ENCODE assay signal across 16 cellular contexts in genomic region chr7:157220916-157221569, GRCh38.
DNase-seq lines count a peak whose midpoint lies in the region; ATAC-seq and TF ChIP-seq lines count a peak whose summit lies in the region.
"Had no signal": no experiment of that assay in that cellular context is flagged by ENCODE, and none has a peak within 500 bp of the region (broad histone marks: within the 10 kb centered on the region; RNA-seq: fewer than 3 reads in every experiment).

No MANE protein-coding gene starts in this region.

- peak overlapping the region; percentile 2 for H3K27ac Mint-ChIP-seq in activated CD4-positive, alpha-beta T cell treated with anti-CD3 and anti-CD28 coated beads, Interleukin-2, amount 10 ng/mL, durations not matched to agents 7 days and 5 days
- H3K27ac Mint-ChIP-seq in WTC11, result 0 out of 2 replicates have a peak overlapping the region, but pooled peaks have one; percentile 74
- H3K27ac Mint-ChIP-seq: B cell; CD4-positive, alpha-beta T cell had no signal

- peak overlapping the region in 1 of 2 experiments; percentile 41 for H3K23ac ChIP-seq in mesenchymal stem cell (ENCODE audit: low read length in 2 of 2)

- no peaks in the 10 kb centered on the region for H4K20me1 ChIP-seq in Karpas-422 (ENCODE audit: insufficient read depth, low read depth, low read length)

- H3K9ac ChIP-seq in mesenchymal stem cell (ENCODE audit: low read length), result no peak overlapping the region
- no peak overlapping the region for H3K9ac ChIP-seq in Karpas-422 (ENCODE audit: low read length)
- no peak overlapping the region for H3K9ac ChIP-seq in colonic mucosa (ENCODE audit: low read depth in 2 of 2, low read length in 2 of 2)
- H3K9ac ChIP-seq: GM23248 had no signal

- H3K4me3 ChIP-seq in mesenchymal stem cell (ENCODE audit: insufficient read depth in 1 of 2, low read depth in 1 of 2, low read length in 2 of 2) (no peak overlapping the region), Karpas-422 (ENCODE audit: low read length) (no peak overlapping the region), colonic mucosa (no peak overlapping the region)
- H3K4me3 ChIP-seq: GM23248 had no signal

- H2AFZ ChIP-seq in mesenchymal stem cell (ENCODE audit: low read depth, low read length), result no peak overlapping the region
- H2AFZ ChIP-seq in Karpas-422 (ENCODE audit: low read length), result no peak overlapping the region
- H2AFZ ChIP-seq: GM23248 had no signal

- WGBS in mesenchymal stem cell, result 97% methylated on average over 8 of the region's 8 CpGs

- TF ChIP-seq CTCF in WTC11 (IDR thresholded peaks at IDR 0.05), result no peak
- TF ChIP-seq CTCF in colonic mucosa (IDR thresholded peaks at IDR 0.05), result no peak

- H2AK5ac ChIP-seq in mesenchymal stem cell (ENCODE audit: low read length, severe bottlenecking), result no peak overlapping the region

- no peak overlapping the region for H2BK12ac ChIP-seq in mesenchymal stem cell (ENCODE audit: low read length in 2 of 2)

- no peak overlapping the region for H3K4me3 Mint-ChIP-seq in activated CD4-positive, alpha-beta T cell treated with anti-CD3 and anti-CD28 coated beads, Interleukin-2, amount 10 ng/mL, durations not matched to agents 7 days and 5 days
- H3K4me3 Mint-ChIP-seq in WTC11, result no peak overlapping the region
- H3K4me3 Mint-ChIP-seq: B cell; CD4-positive, alpha-beta T cell had no signal

- no peak overlapping the region for H3K14ac ChIP-seq in mesenchymal stem cell (ENCODE audit: low read length in 2 of 2)

- no peaks in the 10 kb centered on the region for H3K9me2 ChIP-seq in Karpas-422 (replicated peaks; ENCODE audit: insufficient read depth, low read length)

- H3K27me3 Mint-ChIP-seq in activated CD4-positive, alpha-beta T cell treated with anti-CD3 and anti-CD28 coated beads, Interleukin-2, amount 10 ng/mL, durations not matched to agents 7 days and 5 days, result no peaks in the 10 kb centered on the region
- H3K27me3 Mint-ChIP-seq in WTC11 (ENCODE audit: low read depth), result no peaks in the 10 kb centered on the region
- H3K27me3 Mint-ChIP-seq: B cell; CD4-positive, alpha-beta T cell had no signal

- H3K4me2 ChIP-seq in mesenchymal stem cell (ENCODE audit: low read length, poor library complexity, severe bottlenecking), result no peak overlapping the region
- no peak overlapping the region for H3K4me2 ChIP-seq in Karpas-422 (ENCODE audit: low read depth, low read length, poor library complexity, severe bottlenecking)

- H3K9me3 Mint-ChIP-seq in activated CD4-positive, alpha-beta T cell treated with anti-CD3 and anti-CD28 coated beads, Interleukin-2, amount 10 ng/mL, durations not matched to agents 7 days and 5 days, result no peaks in the 10 kb centered on the region
- no peaks in the 10 kb centered on the region for H3K9me3 Mint-ChIP-seq in WTC11
- H3K9me3 Mint-ChIP-seq: CD4-positive, alpha-beta T cell had no signal

- no peak overlapping the region for H4K8ac ChIP-seq in mesenchymal stem cell (ENCODE audit: low read length)

- H3K36me3 Mint-ChIP-seq in activated CD4-positive, alpha-beta T cell treated with anti-CD3 and anti-CD28 coated beads, Interleukin-2, amount 10 ng/mL, durations not matched to agents 7 days and 5 days (ENCODE audit: low read depth), result peaks cover 26% of the 10 kb centered on the region
- peaks cover 50% of the 10 kb centered on the region for H3K36me3 Mint-ChIP-seq in WTC11

- H3K4me1 ChIP-seq in mesenchymal stem cell (ENCODE audit: control insufficient read depth, insufficient read depth, low read depth, low read length) (peaks cover 4% of the 10 kb centered on the region), Karpas-422 (ENCODE audit: low read length) (peaks cover 7% of the 10 kb centered on the region; the same call in 1 of the 2 replicates), colonic mucosa (no peaks in the 10 kb centered on the region)

- H3K36me3 ChIP-seq in mesenchymal stem cell (ENCODE audit: control insufficient read depth in 1 of 2, insufficient read depth in 2 of 2, low read depth in 1 of 2, low read length in 2 of 2), result peaks cover 54 to 82% of the 10 kb centered on the region in 2 experiments
- peaks cover 43% of the 10 kb centered on the region; the same call in 1 of the 2 replicates for H3K36me3 ChIP-seq in Karpas-422 (ENCODE audit: insufficient read depth, low read length)
- no peaks in the 10 kb centered on the region for H3K36me3 ChIP-seq in colonic mucosa

- no peak overlapping the region for H3K18ac ChIP-seq in mesenchymal stem cell (ENCODE audit: low read depth in 1 of 2, low read length in 2 of 2)

- CTCF ChIA-PET in activated CD4-positive, alpha-beta T cell treated with anti-CD3 and anti-CD28 coated beads, Interleukin-2, amount 10 ng/mL, durations not matched to agents 7 days and 5 days (lab: Charles Lee), result interaction anchor here (0.7 kb wide), 1 partner anchor 1596 kb away, joined by 3 read pairs; no protein-coding TSS in a partner anchor
- CTCF ChIA-PET in WTC11 (lab: Charles Lee), result no interaction called here

- no peak overlapping the region for H2BK120ac ChIP-seq in mesenchymal stem cell (ENCODE audit: low read depth, low read length)

- POLR2A ChIA-PET in activated CD4-positive, alpha-beta T cell treated with anti-CD3 and anti-CD28 coated beads, Interleukin-2, amount 10 ng/mL, durations not matched to agents 7 days and 5 days (lab: Charles Lee), result no interaction called here
- POLR2A ChIA-PET in WTC11 (lab: Charles Lee), result no interaction called here

- H2BK5ac ChIP-seq in mesenchymal stem cell (ENCODE audit: low read depth, low read length, poor library complexity, severe bottlenecking), result no peak overlapping the region

- H3K9me3 ChIP-seq in mesenchymal stem cell (ENCODE audit: control insufficient read depth, low read length) (no peaks in the 10 kb centered on the region), Karpas-422 (ENCODE audit: low read length) (no peaks in the 10 kb centered on the region), colonic mucosa (no peaks in the 10 kb centered on the region)

- H2BK15ac ChIP-seq in mesenchymal stem cell (ENCODE audit: low read depth, poor library complexity, severe bottlenecking), result no peak overlapping the region

- H3K79me2 ChIP-seq in Karpas-422 (ENCODE audit: low read length), result peaks cover 1% of the 10 kb centered on the region

- peaks cover 2% of the 10 kb centered on the region for H3K4me1 Mint-ChIP-seq in activated CD4-positive, alpha-beta T cell treated with anti-CD3 and anti-CD28 coated beads, Interleukin-2, amount 10 ng/mL, durations not matched to agents 7 days and 5 days
- no peaks in the 10 kb centered on the region for H3K4me1 Mint-ChIP-seq in WTC11

- H3K79me1 ChIP-seq in mesenchymal stem cell (replicated peaks; ENCODE audit: low read length, poor library complexity, severe bottlenecking), result peaks cover 33% of the 10 kb centered on the region

- H3K27me3 ChIP-seq in mesenchymal stem cell (ENCODE audit: control insufficient read depth in 1 of 2, insufficient read depth in 1 of 2, low read length in 2 of 2), result no peaks in the 10 kb centered on the region
- H3K27me3 ChIP-seq in Karpas-422 (ENCODE audit: low read length), result no peaks in the 10 kb centered on the region
- H3K27me3 ChIP-seq in colonic mucosa, result no peaks in the 10 kb centered on the region

- ATAC-seq in WTC11, result no peak

- H3K27ac ChIP-seq in mesenchymal stem cell (ENCODE audit: low read length, poor library complexity, severe bottlenecking) (peak overlapping the region; percentile 4), Karpas-422 (ENCODE audit: low read length) (no peak overlapping the region), colonic mucosa (no peak overlapping the region)
- H3K27ac ChIP-seq: GM23248 had no signal

- no peak for DNase-seq in activated CD4-positive, alpha-beta T cell treated with anti-CD3 and anti-CD28 coated beads, Interleukin-2, amount 10 ng/mL, durations not matched to agents 7 days and 5 days
- DNase-seq in activated CD4-positive, alpha-beta T cell treated with anti-CD3 and anti-CD28 coated beads for 4 hours, result no peak
- DNase-seq in WTC11 (ENCODE audit: low spot score) (no peak), mesenchymal stem cell (no peak), superior temporal gyrus (ENCODE audit: extremely low spot score) (peak; percentile 27), NOMO-1 treated with dmso at 0.1 percent for 144 hours (lab: John Stamatoyannopoulos, UW; ENCODE audit: unreplicated experiment) (no peak), Karpas-422 (no peak), colonic mucosa (no peak)
- DNase-seq: 8988T; ACHN; Calu3; CD4-positive, alpha-beta T cell; DMS 273 treated with DMSO at 0.1 percent for 48 hours; GM23248; H7 had no signal

- H4K91ac ChIP-seq in mesenchymal stem cell (ENCODE audit: low read length), result no peak overlapping the region

- H3K4ac ChIP-seq in mesenchymal stem cell (ENCODE audit: low read depth in 1 of 2, low read length in 2 of 2), result no peak overlapping the region

- intact Hi-C loops in colonic mucosa (cut with DNase I), result no loop called here

TF ChIP-seq in WTC11, 78 proteins besides CTCF, POLR2A, EP300 and RAD21 (continues in another document):
- TF ChIP-seq CDX4 (CRISPR knock-in tag; IDR thresholded peaks at IDR 0.05; ENCODE audit: borderline replicate concordance) (no peak), ATF1 (CRISPR knock-in tag; IDR thresholded peaks at IDR 0.05) (no peak)
